ENCODE assay signal across 18 cellular contexts in the genomic region with DNA sequence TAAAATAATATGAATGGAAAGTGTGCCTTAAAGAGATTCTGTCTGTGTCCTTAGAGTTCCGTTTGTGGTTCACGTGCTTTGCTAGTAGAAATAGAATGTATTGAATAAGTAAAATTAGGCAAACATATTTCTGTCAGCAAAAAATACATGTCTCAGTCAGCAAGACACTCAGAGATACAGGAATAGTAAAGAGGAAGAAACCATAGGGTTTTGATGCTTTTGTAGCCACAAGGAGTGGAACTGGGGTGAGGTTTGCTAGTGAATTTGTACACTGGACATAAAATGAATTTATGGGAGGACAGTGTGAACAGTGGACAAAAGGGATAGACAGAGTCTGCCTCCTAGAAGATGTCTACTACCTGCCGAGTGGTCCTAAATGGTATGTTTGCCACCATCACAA.
DNase-seq lines count a peak whose midpoint lies in the region; ATAC-seq and TF ChIP-seq lines count a peak whose summit lies in the region.
"Had no signal": no experiment of that assay in that cellular context is flagged by ENCODE, and none has a peak within 500 bp of the region (broad histone marks: within the 10 kb centered on the region; RNA-seq: fewer than 3 reads in every experiment).

No MANE protein-coding gene starts in this region.

- H3K27ac ChIP-seq in right atrium auricular region (no peak overlapping the region), MM.1S (ENCODE audit: low read length) (no peak overlapping the region)
- H3K27ac ChIP-seq: BLaER1, HL-60 had no signal

- DNase-seq in Right ventricle myocardium superior = no peak
- DNase-seq in right atrium auricular region (ENCODE audit: low spot score) = no peak
- peak; percentile 6 for DNase-seq in RPMI8226
- DNase-seq in left ventricle myocardium superior = no peak
- peak; percentile 18 for DNase-seq in pons (ENCODE audit: low spot score)
- no peak for DNase-seq in MM.1S
- no peak for DNase-seq in activated gamma-delta T cell (lab: John Stamatoyannopoulos, UW)
- DNase-seq in NK-92 treated with Interleukin-12 subunit alpha and Interleukin-12 subunit beta, amount 100 ng/mL, for 24 hours (lab: John Stamatoyannopoulos, UW) = no peak
- DNase-seq: 8988T; CD4-positive, alpha-beta memory T cell; DMS79 treated with DMSO at 0.1 percent for 48 hours; GF-D8; GOT3; H7; HFFc6 had no signal

- no peak overlapping the region for H3K4me3 ChIP-seq in right atrium auricular region
- no peak overlapping the region for H3K4me3 ChIP-seq in MM.1S (ENCODE audit: low read length)
- H3K4me3 ChIP-seq: BLaER1 had no signal

- peak; percentile 56 for ATAC-seq in Right ventricle myocardium superior (ENCODE audit: poor library complexity)
- peak; percentile 61 for ATAC-seq in left ventricle myocardium superior
- ATAC-seq: HCT116 had no signal

- no peak overlapping the region for H3K4me2 ChIP-seq in MM.1S (ENCODE audit: low read depth, low read length)
- H3K4me2 ChIP-seq: BLaER1 had no signal

- TF ChIP-seq CTCF in right atrium auricular region (IDR thresholded peaks at IDR 0.05) = no peak
- no peak for TF ChIP-seq CTCF in MM.1S (IDR thresholded peaks at IDR 0.05; ENCODE audit: low read length)

- H3K9me2 ChIP-seq in MM.1S (replicated peaks; ENCODE audit: insufficient read depth, low read length) = no peaks in the 10 kb centered on the region

- no peaks in the 10 kb centered on the region for H3K4me1 ChIP-seq in right atrium auricular region
- H3K4me1 ChIP-seq in MM.1S (ENCODE audit: low read length) = no peaks in the 10 kb centered on the region
- H3K4me1 ChIP-seq: BLaER1 had no signal

- H3K79me2 ChIP-seq in MM.1S (ENCODE audit: low read length) = no peaks in the 10 kb centered on the region

- no peaks in the 10 kb centered on the region for H3F3A ChIP-seq in MM.1S (ENCODE audit: insufficient read depth, low read length)

- H3K27me3 ChIP-seq in right atrium auricular region = no peaks in the 10 kb centered on the region
- H3K27me3 ChIP-seq in MM.1S (replicated peaks; ENCODE audit: insufficient read depth, low read length) = no peaks in the 10 kb centered on the region
- H3K27me3 ChIP-seq: BLaER1 had no signal

- H4K20me1 ChIP-seq in MM.1S (ENCODE audit: insufficient read depth, low read length) = no peaks in the 10 kb centered on the region
- H4K20me1 ChIP-seq: BLaER1 had no signal

- H2AFZ ChIP-seq in MM.1S (ENCODE audit: low read length) = no peak overlapping the region

- no peaks in the 10 kb centered on the region for H3K36me3 ChIP-seq in right atrium auricular region
- H3K36me3 ChIP-seq in MM.1S (replicated peaks; ENCODE audit: insufficient read depth, low read length) = no peaks in the 10 kb centered on the region
- H3K36me3 ChIP-seq: BLaER1 had no signal

- no peak overlapping the region for H3K9ac ChIP-seq in MM.1S (ENCODE audit: low read length)
- H3K9ac ChIP-seq: BLaER1 had no signal

- H3K9me3 ChIP-seq in right atrium auricular region (no peaks in the 10 kb centered on the region), MM.1S (replicated peaks; ENCODE audit: insufficient read depth, low read length) (no peaks in the 10 kb centered on the region)
- H3K9me3 ChIP-seq: BLaER1 had no signal

- intact Hi-C loops in Right ventricle myocardium superior (cut with DNase I) (no loop called here), left ventricle myocardium superior (cut with micrococcal nuclease) (no loop called here)

Comparison
In these comparisons a context has a peak if more than half of its experiments do, and no peak if none do; other contexts are left out.
1. DNase-seq: peak in RPMI8226 (single experiment) and pons (single experiment); none in Right ventricle myocardium superior (single experiment), right atrium auricular region (single experiment), left ventricle myocardium superior (single experiment), MM.1S (single experiment), activated gamma-delta T cell (single experiment) and NK-92 treated with Interleukin-12 subunit alpha and Interleukin-12 subunit beta, amount 100 ng/mL, for 24 hours (single experiment).